ENCODE assay signal across 10 cellular contexts in genomic region chr10:53839437-53840039, GRCh38.
DNase-seq lines count a peak whose midpoint lies in the region; ATAC-seq and TF ChIP-seq lines count a peak whose summit lies in the region.
"Had no signal": no experiment of that assay in that cellular context is flagged by ENCODE, and none has a peak within 500 bp of the region (broad histone marks: within the 10 kb centered on the region; RNA-seq: fewer than 3 reads in every experiment).

No MANE protein-coding gene starts in this region.

- H3K27ac Mint-ChIP-seq in effector memory CD8-positive, alpha-beta T cell = no peak overlapping the region
- H3K27ac Mint-ChIP-seq: naive B cell had no signal

- H3K27me3 ChIP-seq in Loucy (ENCODE audit: insufficient read depth, low read length, poor library complexity, severe bottlenecking) = no peaks in the 10 kb centered on the region
- H3K27me3 ChIP-seq in upper lobe of left lung = no peaks in the 10 kb centered on the region

- no peaks in the 10 kb centered on the region for H4K20me1 ChIP-seq in Loucy (ENCODE audit: insufficient read depth, low read length, poor library complexity, severe bottlenecking)

- H3K9me2 ChIP-seq in Loucy (replicated peaks; ENCODE audit: low read depth, low read length) = no peaks in the 10 kb centered on the region

- H3K4me3 ChIP-seq in Loucy (ENCODE audit: low read length, poor library complexity, severe bottlenecking) = no peak overlapping the region
- no peak overlapping the region for H3K4me3 ChIP-seq in upper lobe of left lung
- H3K4me3 ChIP-seq: thoracic aorta had no signal

- no peaks in the 10 kb centered on the region for H3K9me3 ChIP-seq in Loucy (ENCODE audit: insufficient read depth, low read depth, low read length)
- H3K9me3 ChIP-seq in upper lobe of left lung = no peaks in the 10 kb centered on the region
- H3K9me3 ChIP-seq: thoracic aorta had no signal

- H3K4me3 Mint-ChIP-seq in effector memory CD8-positive, alpha-beta T cell = no peak overlapping the region
- H3K4me3 Mint-ChIP-seq: naive B cell had no signal

- WGBS in upper lobe of left lung, 2 donors = 17 to 34% methylated on average over 2 of the region's 2 CpGs

- no peak overlapping the region for H3K4me2 ChIP-seq in Loucy (ENCODE audit: low read depth, low read length, poor library complexity, severe bottlenecking)

- H3K36me3 ChIP-seq in Loucy (ENCODE audit: insufficient read depth, low read length) = no peaks in the 10 kb centered on the region
- H3K36me3 ChIP-seq in upper lobe of left lung = no peaks in the 10 kb centered on the region
- H3K36me3 ChIP-seq: thoracic aorta had no signal

- no peak overlapping the region for H3K9ac ChIP-seq in Loucy (ENCODE audit: low read depth, low read length, poor library complexity, severe bottlenecking)

- H2AFZ ChIP-seq in Loucy (ENCODE audit: low read length) = no peak overlapping the region

- no peaks in the 10 kb centered on the region for H3K36me3 Mint-ChIP-seq in effector memory CD8-positive, alpha-beta T cell (ENCODE audit: insufficient read depth)
- H3K36me3 Mint-ChIP-seq: naive B cell had no signal

- H3K79me2 ChIP-seq in Loucy (ENCODE audit: insufficient read depth, low read length) = no peaks in the 10 kb centered on the region

- DNase-seq in DMS114 treated with DMSO at 0.1 percent for 48 hours (lab: John Stamatoyannopoulos, UW; ENCODE audit: unreplicated experiment) = peak; percentile 34
- peak; percentile 40 for DNase-seq in astrocyte of the hippocampus (ENCODE audit: low read depth, low spot score)
- DNase-seq in lung microvascular endothelial cell (ENCODE audit: low read depth in 2 of 2) = peak; percentile 8 to 47
- DNase-seq in activated CD4-positive, alpha-beta T cell treated with anti-CD3 and anti-CD28 coated beads, Interleukin-2, amount 50 U/mL, for 4 hours = no peak
- DNase-seq in upper lobe of left lung = no peak
- no peak for DNase-seq in effector memory CD8-positive, alpha-beta T cell
- DNase-seq: naive B cell had no signal

- TF ChIP-seq EP300 in upper lobe of left lung (IDR thresholded peaks at IDR 0.05) = no peak

- H3K27ac ChIP-seq in upper lobe of left lung = no peak overlapping the region
- H3K27ac ChIP-seq: thoracic aorta had no signal

- ATAC-seq in upper lobe of left lung (ENCODE audit: low FRiP score in 2 of 2) = no peak
- ATAC-seq in GM19395 (IDR thresholded peaks at IDR 0.05; ENCODE audit: unreplicated experiment) = no peak
- no peak for ATAC-seq in effector memory CD8-positive, alpha-beta T cell (replicated peaks)

- H3F3A ChIP-seq in Loucy (ENCODE audit: low read depth) = no peaks in the 10 kb centered on the region

- TF ChIP-seq CTCF in Loucy (conservative IDR thresholded peaks at IDR 0.05; ENCODE audit: low read length) (peak; percentile 42), upper lobe of left lung (IDR thresholded peaks at IDR 0.05) (peak in 2 of 6 experiments; percentile 7 to 15)

- peaks cover 2 to 24% of the 10 kb centered on the region in 2 donors for H3K9me3 Mint-ChIP-seq in effector memory CD8-positive, alpha-beta T cell

- no peak for TF ChIP-seq POLR2A in upper lobe of left lung (IDR thresholded peaks at IDR 0.05)

- no peaks in the 10 kb centered on the region for H3K27me3 Mint-ChIP-seq in effector memory CD8-positive, alpha-beta T cell
- H3K27me3 Mint-ChIP-seq: naive B cell had no signal

- no peaks in the 10 kb centered on the region for H3K4me1 ChIP-seq in Loucy (ENCODE audit: insufficient read depth, low read length, poor library complexity, severe bottlenecking)
- peaks cover 0 to 5% (median 2%) of the 10 kb centered on the region in 4 donors for H3K4me1 ChIP-seq in upper lobe of left lung

- H3K4me1 Mint-ChIP-seq in effector memory CD8-positive, alpha-beta T cell (ENCODE audit: low read depth in 2 of 2) = no peaks in the 10 kb centered on the region
- H3K4me1 Mint-ChIP-seq: naive B cell had no signal

Comparison
In these comparisons a context has a peak if more than half of its experiments do, and no peak if none do; other contexts are left out.
1. DNase-seq: peak in DMS114 treated with DMSO at 0.1 percent for 48 hours (single experiment), astrocyte of the hippocampus (single experiment) and lung microvascular endothelial cell (2 of 2); none in activated CD4-positive, alpha-beta T cell treated with anti-CD3 and anti-CD28 coated beads, Interleukin-2, amount 50 U/mL, for 4 hours (0 of 2), upper lobe of left lung (0 of 2) and effector memory CD8-positive, alpha-beta T cell (0 of 3).